In genomic region chr5:179484201-179484600, GRCh38 we compare ENCODE assay signal across 29 cellular contexts.
"Had no signal": no experiment of that assay in that cellular context is flagged by ENCODE, and none has a peak within 500 bp of the region (broad histone marks: within the 10 kb centered on the region; RNA-seq: fewer than 3 reads in every experiment).

No MANE protein-coding gene starts in this region.

- H3K36me3 Mint-ChIP-seq: activated naive CD8-positive, alpha-beta T cell; brain had no signal

- H3K9me3 Mint-ChIP-seq: activated CD8-positive, alpha-beta T cell treated with anti-CD3 and anti-CD28 coated beads for 36 hours; activated T-cell treated with anti-CD3 and anti-CD28 coated beads, Interleukin-2, amount 50 U/mL, for 4 hours; activated T-helper 17 cell treated with anti-CD3 and anti-CD28 coated beads, Interleukin-2, amount 50 U/mL, for 72 hours had no signal

- H3K4me1 Mint-ChIP-seq: activated T-helper 17 cell treated with anti-CD3 and anti-CD28 coated beads, Interleukin-2, amount 50 U/mL, for 72 hours had no signal

- H3K4me1 ChIP-seq: ascending aorta, breast epithelium, colonic mucosa had no signal

- FAIRE-seq: endometrium, endothelial cell of umbilical vein, frontal cortex had no signal

- DNase-seq: activated CD4-positive, alpha-beta T cell treated with anti-CD3 and anti-CD28 coated beads for 4 hours; activated CD4-positive, alpha-beta T cell treated with anti-CD3 and anti-CD28 coated beads, Interleukin-2, amount 50 U/mL, for 1 hour; activated CD4-positive, alpha-beta T cell treated with anti-CD3 and anti-CD28 coated beads, Interleukin-2, amount 50 U/mL, for 48 hours; activated CD4-positive, CD25-positive, alpha-beta regulatory T cell; activated CD4-positive, CD25-positive, alpha-beta regulatory T cell treated with anti-CD3 and anti-CD28 coated beads, Interleukin-2, amount 50 U/mL, for 72 hours; activated CD8-positive, alpha-beta memory T cell treated with anti-CD3 and anti-CD28 coated beads for 24 hours; activated CD8-positive, alpha-beta T cell treated with anti-CD3 and anti-CD28 coated beads for 36 hours; activated effector memory CD4-positive, alpha-beta T cell treated with Interleukin-2 at 50 U/mL for 16 hours; activated gamma-delta T cell treated with Interleukin-2 at 50 U/mL for 16 hours; activated naive CD4-positive, alpha-beta T cell treated with anti-CD3 and anti-CD28 coated beads, Interleukin-2, amount 50 U/mL, for 16 hours; activated naive CD4-positive, alpha-beta T cell treated with Interleukin-2 at 50 U/mL for 16 hours; activated T-cell treated with anti-CD3 and anti-CD28 coated beads, Interleukin-2, amount 50 U/mL, for 4 hours; central memory CD4-positive, alpha-beta T cell; cerebellar nuclear complex; colonic mucosa; effector CD8-positive, alpha-beta T cell; foreskin fibroblast; head of caudate nucleus; T-helper 2 cell had no signal

- H3K4me3 ChIP-seq: ascending aorta, breast epithelium, cardiac muscle cell, colonic mucosa had no signal

- H3K27me3 ChIP-seq: ascending aorta, breast epithelium, cardiac muscle cell, colonic mucosa had no signal

- H3K9me3 ChIP-seq: breast epithelium, colonic mucosa had no signal

- ATAC-seq: activated CD8-positive, alpha-beta T cell treated with anti-CD3 and anti-CD28 coated beads for 36 hours; activated T-cell treated with anti-CD3 and anti-CD28 coated beads, Interleukin-2, amount 50 U/mL, for 4 hours; activated T-helper 17 cell treated with anti-CD3 and anti-CD28 coated beads, Interleukin-2, amount 50 U/mL, for 72 hours had no signal

- H3K4me3 Mint-ChIP-seq: activated CD8-positive, alpha-beta T cell treated with anti-CD3 and anti-CD28 coated beads for 36 hours; activated naive CD8-positive, alpha-beta T cell; activated T-cell treated with anti-CD3 and anti-CD28 coated beads, Interleukin-2, amount 50 U/mL, for 4 hours; activated T-helper 17 cell treated with anti-CD3 and anti-CD28 coated beads, Interleukin-2, amount 50 U/mL, for 72 hours; brain had no signal

- H3K27ac Mint-ChIP-seq: activated CD8-positive, alpha-beta T cell treated with anti-CD3 and anti-CD28 coated beads for 36 hours; activated naive CD8-positive, alpha-beta T cell; activated T-helper 17 cell treated with anti-CD3 and anti-CD28 coated beads, Interleukin-2, amount 50 U/mL, for 72 hours had no signal

- H3K36me3 ChIP-seq: ascending aorta, breast epithelium, cardiac muscle cell, colonic mucosa had no signal

- H3K27ac ChIP-seq: ascending aorta, breast epithelium, cardiac muscle cell, colonic mucosa, epithelial cell of prostate had no signal
